Comparison of ENCODE assay signal across 8 cellular contexts in the genomic region with DNA sequence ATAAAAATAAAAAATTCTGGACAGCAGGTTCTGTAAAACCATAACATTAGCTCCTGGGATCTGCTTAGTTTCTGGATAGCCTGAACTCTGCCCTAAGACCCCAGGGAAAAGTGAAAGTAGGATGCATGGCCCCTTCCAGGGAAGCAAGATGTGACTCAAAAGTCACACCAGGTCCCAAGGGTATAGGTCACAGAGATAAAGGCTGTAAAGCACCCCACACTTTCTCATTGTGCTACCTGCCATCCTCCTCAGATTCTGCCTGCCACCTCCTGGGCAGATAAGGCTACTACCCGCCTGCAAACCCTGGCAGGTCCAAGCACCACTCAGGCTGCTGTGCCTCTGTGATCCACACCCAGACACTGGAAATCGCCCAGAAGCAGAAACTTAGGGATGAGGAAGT. TPM values are rescaled to one million over a fixed set of nuclear protein-coding genes. Genes with fewer than 3 reads are reported as not detected.
A peak's percentile ranks its signal among the peaks of the same experiment; 100 is the strongest.
DNase-seq lines count a peak whose midpoint lies in the region; ATAC-seq, FAIRE-seq and TF ChIP-seq lines count a peak whose summit lies in the region.

No MANE protein-coding gene starts in this region.

- H3K4me1 ChIP-seq in stomach, result peaks cover 0 to 7% (median 6%) of the 10 kb centered on the region in 4 donors

- no peaks in the 10 kb centered on the region for H3K9me3 ChIP-seq in stomach

- ATAC-seq in GM19467 (IDR thresholded peaks at IDR 0.05; ENCODE audit: unreplicated experiment), result peak; percentile 81
- peak; percentile 53 to 78 for ATAC-seq in activated CD4-positive, CD25-positive, alpha-beta regulatory T cell treated with anti-CD3 and anti-CD28 coated beads, Interleukin-2, amount 50 U/mL, for 24 hours

- WGBS in stomach, 5 donors, result 13 to 24% (median 21%) methylated on average over 2 of the region's 2 CpGs

- H3K27ac ChIP-seq in dorsolateral prefrontal cortex (no peak overlapping the region), stomach (no peak overlapping the region)

- H3K27me3 ChIP-seq in dorsolateral prefrontal cortex, result no peaks in the 10 kb centered on the region
- H3K27me3 ChIP-seq in stomach, result no peaks in the 10 kb centered on the region

- intact Hi-C loops in dorsolateral prefrontal cortex (cut with DNase I) (loop anchor here (5.0 to 10.0 kb wide), 2 partner anchors 46 to 114 kb away; a partner anchor contains a TSS), stomach (cut with DNase I; ENCODE audit: low total_unique reads) (loop anchor here (5.0 kb wide), 1 partner anchor 111 kb away; a partner anchor contains a TSS)

- H3K4me3 ChIP-seq in dorsolateral prefrontal cortex, result no peak overlapping the region
- H3K4me3 ChIP-seq in stomach, result no peak overlapping the region

- no peak for FAIRE-seq in RCC 7860 (lab: Jason Lieb, UNC)

- no peak for TF ChIP-seq EP300 in stomach (IDR thresholded peaks at IDR 0.05)

- peak in 54 of 56 donors; percentile 21 to 74 (median 52) for TF ChIP-seq CTCF in dorsolateral prefrontal cortex (IDR thresholded peaks at IDR 0.05 in 54 of 56, conservative IDR thresholded peaks at IDR 0.05 in 2 of 56; ENCODE audit: low read depth in 1 of 56, partially characterized antibody in 56 of 56)
- peak in 5 of 7 experiments; percentile 57 to 84 (median 78) for TF ChIP-seq CTCF in stomach (IDR thresholded peaks at IDR 0.05)

- no peaks in the 10 kb centered on the region for H3K36me3 ChIP-seq in stomach

- DNase-seq in DMS114 treated with DMSO at 0.1 percent for 48 hours (lab: John Stamatoyannopoulos, UW; ENCODE audit: unreplicated experiment) (peak; percentile 3), M059J (ENCODE audit: low read depth) (peak; percentile 40), dorsolateral prefrontal cortex (peak in 4 of 10 donors; percentile 16 to 57 (median 39)), myocyte (ENCODE audit: low read depth) (peak; percentile 12), stomach (peak; percentile 70), RCC 7860 (ENCODE audit: low spot score) (no peak)

- TF ChIP-seq POLR2A in stomach (IDR thresholded peaks at IDR 0.05), result no peak

RNA-seq across cellular contexts. Expression of a gene that starts 20.6 kb away (rescaled TPM):
- total RNA-seq in M059J (2014; rRNA removed; shearing (Covaris generic)), result not detected in 2 replicates
- total RNA-seq in dorsolateral prefrontal cortex (1 to 10 TPM in 5 of 120 experiments, under 1 TPM in 33, not detected in 82; 0.21 to 2.7 (median 0.51) TPM), myocyte (not detected in 2 replicates), stomach (1 to 10 TPM in 1 of 5 donors, not detected in 4; 1.4 TPM)
- polyA plus RNA-seq in myocyte (2012), result not detected
- polyA plus RNA-seq in stomach, result under 1 TPM; 0.35 to 0.62 (median 0.46) TPM

RNA-seq across cellular contexts. Expression of a gene that starts 21.6 kb away (rescaled TPM):
- total RNA-seq in M059J (2014; rRNA removed; shearing (Covaris generic)), result not detected in 2 replicates
- total RNA-seq in dorsolateral prefrontal cortex, result 1 to 10 TPM in 16 of 120 experiments, not detected in 104; 1.0 to 3.0 (median 1.5) TPM
- total RNA-seq in myocyte, result not detected in 2 replicates
- polyA plus RNA-seq in myocyte (2012), result not detected
- not detected for total RNA-seq in stomach
- polyA plus RNA-seq in stomach, result 1 to 10 TPM in 2 of 3 donors, not detected in 1; 2.3 to 3.0 TPM

RNA-seq across cellular contexts. Expression of a gene that starts 44.8 kb away (rescaled TPM):
- 6.7 and 34.4 TPM in 2 replicates for total RNA-seq in M059J (2014; rRNA removed; shearing (Covaris generic))
- total RNA-seq in dorsolateral prefrontal cortex, result 10 to 100 TPM; 10.5 to 46.4 (median 22.2) TPM
- 3.0 and 9.7 TPM in 2 replicates for total RNA-seq in myocyte
- 1.3 TPM for polyA plus RNA-seq in myocyte (2012)
- 10 to 100 TPM in 2 of 5 donors, 1 to 10 TPM in 2, not detected in 1; 4.9 to 36.9 (median 20.2) TPM for total RNA-seq in stomach
- 100 to 1,000 TPM in 1 of 3 donors, 10 to 100 TPM in 2; 76.7 to 139 (median 83.6) TPM for polyA plus RNA-seq in stomach

RNA-seq across cellular contexts. Expression of a gene that starts 59.5 kb away (rescaled TPM):
- total RNA-seq in M059J (2014; rRNA removed; shearing (Covaris generic)), result 0.25 and 0.49 TPM in 2 replicates
- total RNA-seq in dorsolateral prefrontal cortex (1 to 10 TPM in 15 of 120 experiments, under 1 TPM in 52, not detected in 53; 0.23 to 2.7 (median 0.60) TPM), myocyte (not detected in 2 replicates), stomach (not detected)
- 0.11 TPM for polyA plus RNA-seq in myocyte (2012)
- polyA plus RNA-seq in stomach, result 10 to 100 TPM in 1 of 3 donors, 1 to 10 TPM in 1, not detected in 1; 1.1 to 29.2 TPM
